ENCODE assay signal across 8 cellular contexts in genomic region chr9:98998441-98999151, GRCh38. TPM values are rescaled to one million over a fixed set of nuclear protein-coding genes. Genes with fewer than 3 reads are reported as not detected.
DNase-seq lines count a peak whose midpoint lies in the region; ATAC-seq lines count a peak whose summit lies in the region.

No MANE protein-coding gene starts in this region.

- peak overlapping the region; percentile 68 for H3K9ac ChIP-seq in GM23248

- WGBS in GM23248 (ENCODE audit: low coverage in 1 of 2, low lambda C conversion rate in 2 of 2, missing lambda C conversion rate in 2 of 2), 2 experiments = 1 to 5% methylated on average over 19 of the region's 19 CpGs

- no peak overlapping the region for H3K4me3 Mint-ChIP-seq in naive B cell

- H3K27ac ChIP-seq in GM23248 = peak overlapping the region; percentile 72

- in situ Hi-C loops in GM23248 (cut with MboI) = loop anchor here (5.0 kb wide), 1 partner anchor 141 kb away; no protein-coding TSS in a partner anchor

- no peaks in the 10 kb centered on the region for H3K36me3 ChIP-seq in GM23248 (ENCODE audit: low read depth)

- H3K9me3 Mint-ChIP-seq in naive B cell = no peaks in the 10 kb centered on the region

- peak in 1 of 2 donors; percentile 27 for ATAC-seq in naive B cell (ENCODE audit: low read depth in 2 of 2)
- ATAC-seq in stimulated activated naive CD8-positive, alpha-beta T cell treated with anti-CD3 and anti-CD28 coated beads, Interleukin-15, Interleukin-2, amounts not matched to agents 100 U/mL and 50 U/mL, for 24 hours = peak; percentile 55

- peak overlapping the region; percentile 44 for H3K4me3 ChIP-seq in GM23248

- H3K9me3 ChIP-seq in GM23248 (ENCODE audit: low read depth) = no peaks in the 10 kb centered on the region

- no peak overlapping the region for H3K27ac Mint-ChIP-seq in naive B cell

- H3K36me3 Mint-ChIP-seq in naive B cell = peaks cover 0 to 2% of the 10 kb centered on the region in 2 donors

- H2AFZ ChIP-seq in GM23248 = peak overlapping the region; percentile 62

- peaks cover 8 to 11% (median 8%) of the 10 kb centered on the region in 3 donors for H3K4me1 Mint-ChIP-seq in naive B cell

- peak overlapping the region; percentile 74 for H3K4me2 ChIP-seq in GM23248 (ENCODE audit: unreplicated experiment)

- no peaks in the 10 kb centered on the region for H3F3A ChIP-seq in GM23248 (ENCODE audit: insufficient read depth)

- no peaks in the 10 kb centered on the region for H4K20me1 ChIP-seq in GM23248 (ENCODE audit: insufficient read depth)

- H3K27me3 ChIP-seq in GM23248 (replicated peaks; ENCODE audit: insufficient read depth) = no peaks in the 10 kb centered on the region

- peaks cover 41% of the 10 kb centered on the region for H3K4me1 ChIP-seq in GM23248 (ENCODE audit: insufficient read depth)

- H3K9me2 ChIP-seq in GM23248 (ENCODE audit: insufficient read depth) = no peaks in the 10 kb centered on the region

- peaks cover 11 to 37% (median 15%) of the 10 kb centered on the region in 3 donors for H3K27me3 Mint-ChIP-seq in naive B cell

- no peaks in the 10 kb centered on the region for H3K79me2 ChIP-seq in GM23248 (ENCODE audit: insufficient read depth)

- DNase-seq in COLO829 (ENCODE audit: low spot score) (peak; percentile 70), GM23248 (peak; percentile 92), NCI-H82 (lab: John Stamatoyannopoulos, UW) (peak; percentile 73), activated T-cell treated with anti-CD3 and anti-CD28 coated beads for 48 hours (ENCODE audit: low read depth) (peak; percentile 57), fibroblast of gingiva (ENCODE audit: low read depth) (peak; percentile 51), naive B cell (peak; percentile 25), NCI-H2107 treated with DMSO at 0.1 percent for 48 hours (lab: John Stamatoyannopoulos, UW; ENCODE audit: unreplicated experiment) (no peak)
- DNase-seq in stimulated activated naive CD8-positive, alpha-beta T cell treated with anti-CD3 and anti-CD28 coated beads, Interleukin-15, Interleukin-2, amounts not matched to agents 100 U/mL and 50 U/mL, for 24 hours = peak; percentile 82

RNA-seq across cellular contexts. Expression of gene COL15A1, which starts 54.9 kb away (rescaled TPM):
- total RNA-seq in GM23248 (2014; rRNA removed; shearing (Covaris generic)) = 16.8 and 17.8 TPM in 2 replicates
- polyA plus RNA-seq in GM23248 (2016; fragmentation: Nextera tagmentation; extraction: Ambion mirVana) (8.8 and 9.7 TPM in 2 replicates), naive B cell (ENCODE audit: low read depth in 6 of 6) (not detected)
